Comparison of ENCODE assay signal across 22 cellular contexts in the genomic region with DNA sequence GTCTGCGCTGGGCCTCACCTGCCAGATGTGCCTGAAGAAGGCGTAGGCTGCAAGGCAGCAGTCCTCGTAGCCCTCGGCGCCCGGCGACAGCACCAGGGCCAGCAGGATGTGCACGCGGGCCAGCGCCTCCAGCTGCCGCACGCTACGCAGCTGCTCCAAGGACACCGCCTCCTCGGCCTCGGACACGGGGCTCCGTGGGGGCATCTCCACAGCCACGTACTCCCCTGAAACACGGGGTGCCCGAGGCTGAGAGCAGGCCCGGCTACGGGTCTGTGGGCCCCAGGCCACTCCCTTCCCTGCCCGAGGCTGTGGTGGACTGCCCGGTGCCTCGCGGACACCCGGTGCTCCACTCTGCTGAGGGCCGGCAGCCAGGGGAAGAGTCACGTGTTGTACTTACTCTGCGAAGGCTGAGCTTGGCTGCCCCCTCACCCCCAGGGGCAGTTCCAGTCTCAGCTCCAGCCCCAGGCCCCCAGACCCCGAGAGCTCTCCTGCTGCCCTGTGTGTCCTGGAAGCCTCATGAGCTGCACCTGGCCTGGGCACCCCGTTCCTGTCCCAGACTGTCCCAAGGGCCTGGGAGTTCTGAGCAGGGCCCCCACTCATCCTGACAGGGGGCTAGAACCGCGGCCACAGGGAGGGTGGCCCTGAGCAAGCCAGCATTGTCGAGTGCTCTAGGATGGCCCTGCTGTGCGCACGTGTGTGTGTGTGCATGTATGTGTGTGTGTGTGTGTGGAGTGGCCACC.
A peak's percentile ranks its signal among the peaks of the same experiment; 100 is the strongest.
DNase-seq lines count a peak whose midpoint lies in the region; ATAC-seq and TF ChIP-seq lines count a peak whose summit lies in the region.
"Had no signal": no experiment of that assay in that cellular context is flagged by ENCODE, and none has a peak within 500 bp of the region (broad histone marks: within the 10 kb centered on the region; RNA-seq: fewer than 3 reads in every experiment).

No MANE protein-coding gene starts in this region.

- no peak overlapping the region for H3K4me3 ChIP-seq in adipocyte (ENCODE audit: low read length)
- no peak overlapping the region for H3K4me3 ChIP-seq in thyroid gland (replicated peaks in 1 of 3)
- H3K4me3 ChIP-seq: cardiac muscle cell, hepatocyte, smooth muscle cell, tibial artery had no signal

- H3K36me3 ChIP-seq in adipocyte (ENCODE audit: control insufficient read depth, insufficient read depth, low read length, severe bottlenecking) (no peaks in the 10 kb centered on the region), thyroid gland (no peaks in the 10 kb centered on the region)
- H3K36me3 ChIP-seq: cardiac muscle cell, tibial artery had no signal

- intact Hi-C loops in thyroid gland (cut with DNase I), result no loop called here

- WGBS in thyroid gland, 2 donors, result 29 to 70% methylated on average over 2 to 15 of the region's 38 CpGs

- no peaks in the 10 kb centered on the region for H3K4me1 ChIP-seq in adipocyte (ENCODE audit: control insufficient read depth, insufficient read depth, low read length)
- H3K4me1 ChIP-seq in thyroid gland, result peaks cover 0 to 8% of the 10 kb centered on the region in 2 donors
- H3K4me1 ChIP-seq: parathyroid adenoma had no signal

- H3K27me3 ChIP-seq in adipocyte (replicated peaks; ENCODE audit: control insufficient read depth, insufficient read depth, low read length), result peaks cover 68% of the 10 kb centered on the region
- no peaks in the 10 kb centered on the region for H3K27me3 ChIP-seq in thyroid gland
- H3K27me3 ChIP-seq: cardiac muscle cell, hepatocyte had no signal

- TF ChIP-seq CTCF in thyroid gland (IDR thresholded peaks at IDR 0.05), result no peak

- no peaks in the 10 kb centered on the region for H3K4me1 Mint-ChIP-seq in activated T-cell treated with anti-CD3 and anti-CD28 coated beads, Interleukin-2, amount 50 U/mL, for 4 hours (ENCODE audit: low read depth)
- H3K4me1 Mint-ChIP-seq in activated T-cell treated with anti-CD3 and anti-CD28 coated beads, Interleukin-2, amount 50 U/mL, for 72 hours (ENCODE audit: low read depth), result no peaks in the 10 kb centered on the region

- DNase-seq in activated T-cell treated with anti-CD3 and anti-CD28 coated beads, Interleukin-2, amount 50 U/mL, for 4 hours, result peak; percentile 3
- DNase-seq in activated T-cell treated with anti-CD3 and anti-CD28 coated beads, Interleukin-2, amount 50 U/mL, for 72 hours, result no peak
- DNase-seq in adipocyte (ENCODE audit: low read depth) (peak; percentile 29), mesenteric fat pad (ENCODE audit: low spot score) (peak; percentile 83), thyroid gland (peak; percentile 72 to 76)
- DNase-seq: activated T-cell treated with anti-CD3 and anti-CD28 coated beads, Interleukin-2, amount 50 U/mL, for 48 hours; CD4-positive, alpha-beta memory T cell; DMS79; effector CD4-positive, alpha-beta T cell; Karpas-422; kidney glomerular epithelial cell; NCI-H1092; NCI-H2107; NCI-H69 had no signal

- peaks cover 12% of the 10 kb centered on the region for H3K9me3 ChIP-seq in adipocyte (ENCODE audit: control insufficient read depth, low read length)
- H3K9me3 ChIP-seq in thyroid gland, result no peaks in the 10 kb centered on the region

- no peak for ATAC-seq in activated T-cell treated with anti-CD3 and anti-CD28 coated beads, Interleukin-2, amount 50 U/mL, for 4 hours
- no peak for ATAC-seq in activated T-cell treated with anti-CD3 and anti-CD28 coated beads, Interleukin-2, amount 50 U/mL, for 72 hours (replicated peaks in 1 of 2)
- ATAC-seq in GM18909 (IDR thresholded peaks at IDR 0.05; ENCODE audit: poor library complexity, unreplicated experiment), result no peak
- ATAC-seq in GM18861 (IDR thresholded peaks at IDR 0.05; ENCODE audit: unreplicated experiment), result no peak
- ATAC-seq in GM21381 (IDR thresholded peaks at IDR 0.05; ENCODE audit: unreplicated experiment), result no peak

- no peak overlapping the region for H3K9ac ChIP-seq in adipocyte (ENCODE audit: low read length)
- H3K9ac ChIP-seq: parathyroid adenoma had no signal

- no peak overlapping the region for H3K4me3 Mint-ChIP-seq in activated T-cell treated with anti-CD3 and anti-CD28 coated beads, Interleukin-2, amount 50 U/mL, for 4 hours
- H3K4me3 Mint-ChIP-seq in activated T-cell treated with anti-CD3 and anti-CD28 coated beads, Interleukin-2, amount 50 U/mL, for 72 hours, result no peak overlapping the region

- H3K27ac ChIP-seq in thyroid gland, result no peak overlapping the region
- H3K27ac ChIP-seq: cardiac muscle cell, hepatocyte, parathyroid adenoma, tibial artery had no signal

- no peak overlapping the region for H3K27ac Mint-ChIP-seq in activated T-cell treated with anti-CD3 and anti-CD28 coated beads, Interleukin-2, amount 50 U/mL, for 72 hours
- H3K27ac Mint-ChIP-seq: CD4-positive, alpha-beta memory T cell had no signal

- no peaks in the 10 kb centered on the region for H3K36me3 Mint-ChIP-seq in activated T-cell treated with anti-CD3 and anti-CD28 coated beads, Interleukin-2, amount 50 U/mL, for 4 hours (ENCODE audit: insufficient read depth)
- H3K36me3 Mint-ChIP-seq in activated T-cell treated with anti-CD3 and anti-CD28 coated beads, Interleukin-2, amount 50 U/mL, for 72 hours (ENCODE audit: insufficient read depth in 2 of 2), result no peaks in the 10 kb centered on the region
- H3K36me3 Mint-ChIP-seq: CD4-positive, alpha-beta memory T cell had no signal

- peaks cover 20% of the 10 kb centered on the region for H3K27me3 Mint-ChIP-seq in activated T-cell treated with anti-CD3 and anti-CD28 coated beads, Interleukin-2, amount 50 U/mL, for 4 hours (ENCODE audit: low read depth)
- peaks cover 15% of the 10 kb centered on the region for H3K27me3 Mint-ChIP-seq in activated T-cell treated with anti-CD3 and anti-CD28 coated beads, Interleukin-2, amount 50 U/mL, for 72 hours (ENCODE audit: low read depth)

- no peak for TF ChIP-seq POLR2A in thyroid gland (IDR thresholded peaks at IDR 0.05)

- H3K9me3 Mint-ChIP-seq in activated T-cell treated with anti-CD3 and anti-CD28 coated beads, Interleukin-2, amount 50 U/mL, for 4 hours, result peaks cover 4% of the 10 kb centered on the region
- H3K9me3 Mint-ChIP-seq in activated T-cell treated with anti-CD3 and anti-CD28 coated beads, Interleukin-2, amount 50 U/mL, for 72 hours, result peaks cover 0 to 3% of the 10 kb centered on the region in 2 donors

Comparison
In these comparisons a context has a peak if more than half of its experiments do, and no peak if none do; other contexts are left out.
1. DNase-seq: peak in activated T-cell treated with anti-CD3 and anti-CD28 coated beads, Interleukin-2, amount 50 U/mL, for 4 hours (single experiment), adipocyte (single experiment), mesenteric fat pad (single experiment) and thyroid gland (2 of 2); none in activated T-cell treated with anti-CD3 and anti-CD28 coated beads, Interleukin-2, amount 50 U/mL, for 72 hours (0 of 2).